ENCODE assay signal across 8 cellular contexts in genomic region chr13:40770609-40770933, GRCh38. TPM values are rescaled to one million over a fixed set of nuclear protein-coding genes. Genes with fewer than 3 reads are reported as not detected.
DNase-seq lines count a peak whose midpoint lies in the region; ATAC-seq, FAIRE-seq and TF ChIP-seq lines count a peak whose summit lies in the region.

No MANE protein-coding gene starts in this region.

- POLR2A ChIA-PET in T-cell (lab: Charles Lee), result interaction anchor here in 1 of 2 donors (0.5 to 0.7 kb wide), 2 partner anchors 291 to 848 kb away, joined by 3 read pairs; partner anchors contain the start of gene WBP4

- WGBS in psoas muscle, 3 donors, result 0 to 1% (median 0%) methylated on average over 9 of the region's 9 CpGs

- no peak for TF ChIP-seq POLR2A in erythroblast (IDR thresholded peaks at IDR 0.05; ENCODE audit: low read length)

- H3K36me3 ChIP-seq in psoas muscle (ENCODE audit: insufficient read depth in 1 of 2, low read depth in 1 of 2), result peaks cover 0 to 15% of the 10 kb centered on the region in 2 donors

- H3K27ac ChIP-seq in psoas muscle, result peak overlapping the region; percentile 74

- H3K4me1 Mint-ChIP-seq in T-cell, result peaks cover 22 to 39% (median 35%) of the 10 kb centered on the region in 3 donors

- no peaks in the 10 kb centered on the region for H3K27me3 Mint-ChIP-seq in T-cell

- no peaks in the 10 kb centered on the region for H3K9me3 ChIP-seq in psoas muscle

- ATAC-seq in T-cell (replicated peaks in 1 of 4), result no peak
- ATAC-seq in psoas muscle, result peak in 1 of 4 donors; percentile 6

- TF ChIP-seq CTCF in fibroblast of the aortic adventitia (IDR thresholded peaks at IDR 0.05; ENCODE audit: insufficient read depth, low read length) (no peak), psoas muscle (IDR thresholded peaks at IDR 0.05) (no peak)

- H3K27ac Mint-ChIP-seq in T-cell, result peak overlapping the region; percentile 93 to 98

- H3K4me3 Mint-ChIP-seq in T-cell, result peak overlapping the region; percentile 90 to 99 (median 96)

- no peak for FAIRE-seq in urothelium cell line (lab: Jason Lieb, UNC)

- H3K4me1 ChIP-seq in psoas muscle, result peaks cover 9% of the 10 kb centered on the region

- peak overlapping the region; percentile 83 for H3K4me3 ChIP-seq in GM08714 (ENCODE audit: low read length)
- H3K4me3 ChIP-seq in fibroblast of the aortic adventitia (ENCODE audit: low read depth, low read length), result peak overlapping the region; percentile 100
- peak overlapping the region; percentile 88 for H3K4me3 ChIP-seq in psoas muscle

- DNase-seq in T-cell, result no peak
- DNase-seq in fibroblast of the aortic adventitia (ENCODE audit: low read depth), result no peak
- no peak for DNase-seq in psoas muscle
- no peak for DNase-seq in KG1 (lab: John Stamatoyannopoulos, UW)
- DNase-seq in urothelium cell line (ENCODE audit: low spot score), result no peak
- DNase-seq in NCI-H2196 (lab: John Stamatoyannopoulos, UW; ENCODE audit: unreplicated experiment), result no peak
- DNase-seq in erythroblast (lab: John Stamatoyannopoulos, UW), result no peak

- H3K27me3 ChIP-seq in psoas muscle (ENCODE audit: insufficient read depth in 3 of 3, low read length in 2 of 3), result no peaks in the 10 kb centered on the region

- CTCF ChIA-PET in T-cell (lab: Charles Lee), result interaction anchor here (0.5 to 1.0 kb wide), 4 partner anchors 28 to 696 kb away, joined by 3 to 5 read pairs (median 4); no protein-coding TSS in a partner anchor

- H3K9me3 Mint-ChIP-seq in T-cell, result no peaks in the 10 kb centered on the region

- intact Hi-C loops in psoas muscle (cut with DNase I), result loop anchor here in 1 of 2 donors (10.0 kb wide), 1 partner anchor 294 kb away; the partner anchor contains the start of gene WBP4

- H3K36me3 Mint-ChIP-seq in T-cell, result no peaks in the 10 kb centered on the region

RNA-seq across cellular contexts. Expression of gene MRPS31, which starts 0.4 kb away (rescaled TPM):
- total RNA-seq in T-cell (10 to 100 TPM; 19.2 to 34.4 (median 28.5) TPM), fibroblast of the aortic adventitia (ENCODE audit: low replicate concordance) (18.0 and 25.1 TPM in 2 replicates), psoas muscle (10 to 100 TPM; 23.3 to 27.2 (median 25.5) TPM)
- polyA plus RNA-seq in psoas muscle, result 10 to 100 TPM; 26.7 to 36.6 (median 34.9) TPM

RNA-seq across cellular contexts. Expression of gene SLC25A15, which starts 18.8 kb away (rescaled TPM):
- 10 to 100 TPM in 3 of 5 donors, 1 to 10 TPM in 2; 6.1 to 13.4 (median 10.2) TPM for total RNA-seq in T-cell
- total RNA-seq in fibroblast of the aortic adventitia (ENCODE audit: low replicate concordance), result 11.7 and 13.8 TPM in 2 replicates
- 10 to 100 TPM in 1 of 4 donors, 1 to 10 TPM in 3; 4.9 to 12.7 (median 5.0) TPM for total RNA-seq in psoas muscle
- 10 to 100 TPM in 2 of 3 donors, 1 to 10 TPM in 1; 3.8 to 15.8 (median 10.1) TPM for polyA plus RNA-seq in psoas muscle
